16 cellular contexts compared by ENCODE assay signal in genomic region chr10:1374501-1374900, GRCh38.
"Had no signal": no experiment of that assay in that cellular context is flagged by ENCODE, and none has a peak within 500 bp of the region (broad histone marks: within the 10 kb centered on the region; RNA-seq: fewer than 3 reads in every experiment).

No MANE protein-coding gene starts in this region.

- DNase-seq: activated CD4-positive, alpha-beta T cell treated with anti-CD3 and anti-CD28 coated beads for 4 hours; activated naive CD4-positive, alpha-beta T cell treated with anti-CD3 and anti-CD28 coated beads, Interleukin-2, amount 10 ng/mL, durations not matched to agents 7 days and 5 days; activated T-cell treated with anti-CD3 and anti-CD28 coated beads, Interleukin-2, amount 50 U/mL, for 1 hour; dorsolateral prefrontal cortex; gastrocnemius medialis; islet precursor cell; left ventricle myocardium superior; natural killer cell; nucleus accumbens; right cardiac atrium; upper lobe of left lung had no signal

- H3K4me1 ChIP-seq: ascending aorta, breast epithelium, gastrocnemius medialis, suprapubic skin, upper lobe of left lung had no signal

- H3K36me3 ChIP-seq: ascending aorta, breast epithelium, gastrocnemius medialis, suprapubic skin, upper lobe of left lung had no signal

- H3K27me3 ChIP-seq: ascending aorta, upper lobe of left lung had no signal

- H3K9me3 ChIP-seq: ascending aorta, breast epithelium, gastrocnemius medialis, suprapubic skin, upper lobe of left lung had no signal

- H3K4me2 ChIP-seq: smooth muscle cell had no signal

- H3K4me3 ChIP-seq: ascending aorta, breast epithelium, dorsolateral prefrontal cortex, gastrocnemius medialis, smooth muscle cell, suprapubic skin, upper lobe of left lung had no signal

- H3K27ac ChIP-seq: ascending aorta, breast epithelium, dorsolateral prefrontal cortex, gastrocnemius medialis, suprapubic skin, upper lobe of left lung, VCaP had no signal
